30 cellular contexts compared by ENCODE assay signal in the genomic region with DNA sequence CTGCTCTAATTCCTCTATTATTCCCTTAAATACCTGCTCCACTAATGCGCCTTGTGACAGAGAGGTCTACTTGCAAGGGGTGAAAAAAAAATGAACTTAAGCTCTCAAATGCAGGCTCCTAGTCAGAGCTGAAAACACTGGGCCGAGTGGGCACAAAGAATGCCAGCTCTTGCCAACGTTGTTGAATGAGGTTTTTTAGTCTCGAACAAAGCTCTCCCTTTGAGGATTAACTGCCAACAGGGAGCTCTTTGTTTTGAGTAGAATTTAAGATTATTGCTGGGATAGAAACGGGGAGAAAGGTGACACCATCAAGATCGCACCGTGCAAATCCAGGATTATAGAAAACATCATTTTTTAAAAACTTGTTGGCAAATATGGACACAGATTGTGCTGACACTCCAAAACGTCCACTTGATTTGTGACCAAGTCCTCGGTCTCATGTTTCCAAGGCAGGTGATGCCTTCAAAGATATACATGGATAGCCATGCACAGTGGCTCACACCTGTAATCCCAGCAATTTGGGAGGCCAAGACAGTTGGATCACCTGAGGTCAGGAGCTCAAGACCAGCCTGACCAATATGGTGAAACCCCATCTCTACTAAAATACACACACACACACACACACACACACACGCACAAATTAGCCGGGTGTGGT.
DNase-seq lines count a peak whose midpoint lies in the region; ATAC-seq lines count a peak whose summit lies in the region.
"Had no signal": no experiment of that assay in that cellular context is flagged by ENCODE, and none has a peak within 500 bp of the region (broad histone marks: within the 10 kb centered on the region; RNA-seq: fewer than 3 reads in every experiment).

No MANE protein-coding gene starts in this region.

- no peak overlapping the region for H3K4me3 ChIP-seq in mesenchymal stem cell (ENCODE audit: insufficient read depth in 1 of 2, low read depth in 1 of 2, low read length in 2 of 2)
- H3K4me3 ChIP-seq: esophagus muscularis mucosa, MG63, ovary, sigmoid colon, thoracic aorta had no signal

- no peak overlapping the region for H3K9ac ChIP-seq in mesenchymal stem cell (ENCODE audit: low read length)

- H2BK15ac ChIP-seq in mesenchymal stem cell (ENCODE audit: low read depth, poor library complexity, severe bottlenecking) = no peak overlapping the region

- DNase-seq in C1 segment of cervical spinal cord (lab: John Stamatoyannopoulos, UW) = peak in 12 of 14 donors; percentile 7 to 80 (median 56)
- peak in 52 of 61 donors; percentile 5 to 89 (median 64) for DNase-seq in caudate nucleus (lab: John Stamatoyannopoulos, UW)
- no peak for DNase-seq in sciatic nerve (ENCODE audit: low spot score)
- DNase-seq in activated CD4-positive, alpha-beta T cell treated with anti-CD3 and anti-CD28 coated beads for 4 hours = no peak
- DNase-seq in mesenchymal stem cell = no peak
- DNase-seq: activated CD4-positive, alpha-beta T cell treated with anti-CD3 and anti-CD28 coated beads for 36 hours; activated CD8-positive, alpha-beta memory T cell treated with anti-CD3 and anti-CD28 coated beads for 24 hours; activated gamma-delta T cell; activated T-cell treated with anti-CD3 and anti-CD28 coated beads, Interleukin-2, amount 50 U/mL, for 1 hour; cortex of kidney; DMS153; endodermal cell; foreskin keratinocyte; islet precursor cell; left ventricle myocardium superior; MG63; NCI-H1105 treated with DMSO at 0.1 percent for 48 hours; NCI-H2029; NCI-H2227 treated with DMSO at 0.1 percent for 48 hours; NCI-H526 treated with DMSO at 0.1 percent for 48 hours; ovary; SHP77; sigmoid colon; stimulated activated naive B cell treated with anti-CD40 and anti-IgM and Interleukin-4, amounts not matched to agents 10 μg/mL and 1 μg/mL and 100 μg/mL, for 72 hours had no signal

- no peak overlapping the region for H4K91ac ChIP-seq in mesenchymal stem cell (ENCODE audit: low read length)

- no peaks in the 10 kb centered on the region for H3K79me1 ChIP-seq in mesenchymal stem cell (replicated peaks; ENCODE audit: low read length, poor library complexity, severe bottlenecking)

- no peak overlapping the region for H2AK5ac ChIP-seq in mesenchymal stem cell (ENCODE audit: low read length, severe bottlenecking)

- H2BK5ac ChIP-seq in mesenchymal stem cell (ENCODE audit: low read depth, low read length, poor library complexity, severe bottlenecking) = no peak overlapping the region

- 79% methylated on average over 11 of the region's 11 CpGs for WGBS in mesenchymal stem cell

- no peak overlapping the region for H4K8ac ChIP-seq in mesenchymal stem cell (ENCODE audit: low read length)

- H2BK120ac ChIP-seq in mesenchymal stem cell (ENCODE audit: low read depth, low read length) = no peak overlapping the region

- H3K27me3 ChIP-seq in layer of hippocampus (ENCODE audit: control insufficient read depth, insufficient read depth, low read length) (no peaks in the 10 kb centered on the region), mesenchymal stem cell (ENCODE audit: control insufficient read depth in 1 of 2, insufficient read depth in 1 of 2, low read length in 2 of 2) (peaks cover 28 to 77% of the 10 kb centered on the region in 2 experiments)
- H3K27me3 ChIP-seq: MG63, ovary had no signal

- ATAC-seq in sciatic nerve (peak; percentile 57), HG02623 (IDR thresholded peaks at IDR 0.05; ENCODE audit: unreplicated experiment) (no peak), HG03342 (IDR thresholded peaks at IDR 0.05; ENCODE audit: unreplicated experiment) (no peak)
- ATAC-seq: activated CD4-positive, alpha-beta T cell treated with anti-CD3 and anti-CD28 coated beads for 36 hours; foreskin keratinocyte; left ventricle myocardium superior; natural killer cell treated with Interleukin-12 subunit alpha and Interleukin-12 subunit beta and Interleukin-15 and Interleukin-18, amount 100 ng/mL, for 72 hours; stimulated activated naive B cell treated with anti-CD40 and anti-IgM and Interleukin-4, amounts not matched to agents 10 μg/mL and 1 μg/mL and 100 μg/mL, for 72 hours had no signal

- H3K14ac ChIP-seq in mesenchymal stem cell (ENCODE audit: low read length in 2 of 2) = no peak overlapping the region

- intact Hi-C loops in sciatic nerve (cut with DNase I) = no loop called here

- H3K36me3 ChIP-seq in mesenchymal stem cell (ENCODE audit: control insufficient read depth in 1 of 2, insufficient read depth in 2 of 2, low read depth in 1 of 2, low read length in 2 of 2) = no peaks in the 10 kb centered on the region
- H3K36me3 ChIP-seq: esophagus muscularis mucosa, MG63, ovary, sigmoid colon, thoracic aorta had no signal

- H3K23ac ChIP-seq in mesenchymal stem cell (ENCODE audit: low read length in 2 of 2) = no peak overlapping the region

- no peak overlapping the region for H2BK12ac ChIP-seq in mesenchymal stem cell (ENCODE audit: low read length in 2 of 2)

- no peak overlapping the region for H2AFZ ChIP-seq in mesenchymal stem cell (ENCODE audit: low read depth, low read length)

- peaks cover 6% of the 10 kb centered on the region for H3K9me3 ChIP-seq in mesenchymal stem cell (ENCODE audit: control insufficient read depth, low read length)
- H3K9me3 ChIP-seq: esophagus muscularis mucosa, MG63, ovary, sigmoid colon, thoracic aorta had no signal

- no peak overlapping the region for H3K4me2 ChIP-seq in mesenchymal stem cell (ENCODE audit: low read length, poor library complexity, severe bottlenecking)

- no peak overlapping the region for H3K4ac ChIP-seq in mesenchymal stem cell (ENCODE audit: low read depth in 1 of 2, low read length in 2 of 2)

- H3K27ac ChIP-seq in caudate nucleus (ENCODE audit: low read depth, low read length) (peak overlapping the region; percentile 95), layer of hippocampus (ENCODE audit: low read depth, low read length) (peak overlapping the region; percentile 96), mesenchymal stem cell (ENCODE audit: low read length, poor library complexity, severe bottlenecking) (no peak overlapping the region)
- H3K27ac ChIP-seq: foreskin keratinocyte, ovary, thoracic aorta had no signal

- no peak overlapping the region for H3K18ac ChIP-seq in mesenchymal stem cell (ENCODE audit: low read depth in 1 of 2, low read length in 2 of 2)

- H3K4me1 ChIP-seq in mesenchymal stem cell (ENCODE audit: control insufficient read depth, insufficient read depth, low read depth, low read length) = no peaks in the 10 kb centered on the region
- H3K4me1 ChIP-seq: esophagus muscularis mucosa, foreskin keratinocyte, sigmoid colon had no signal

Comparison
In these comparisons a context has a peak if more than half of its experiments do, and no peak if none do; other contexts are left out.
1. DNase-seq: peak in C1 segment of cervical spinal cord (12 of 14) and caudate nucleus (52 of 61); none in sciatic nerve (single experiment), activated CD4-positive, alpha-beta T cell treated with anti-CD3 and anti-CD28 coated beads for 4 hours (0 of 2) and mesenchymal stem cell (single experiment).